In genomic region chr12:96261557-96261956, GRCh38 we compare ENCODE assay signal across 28 cellular contexts.
DNase-seq lines count a peak whose midpoint lies in the region; ATAC-seq and TF ChIP-seq lines count a peak whose summit lies in the region.
"Had no signal": no experiment of that assay in that cellular context is flagged by ENCODE, and none has a peak within 500 bp of the region (broad histone marks: within the 10 kb centered on the region; RNA-seq: fewer than 3 reads in every experiment).

No MANE protein-coding gene starts in this region.

- H3K79me2 ChIP-seq in GM23248 (ENCODE audit: insufficient read depth) (peaks cover 88% of the 10 kb centered on the region), neural progenitor cell (ENCODE audit: low read depth) (no peaks in the 10 kb centered on the region)

- no peaks in the 10 kb centered on the region for H3K27me3 Mint-ChIP-seq in CD4-positive, CD25-positive, alpha-beta regulatory T cell
- no peaks in the 10 kb centered on the region for H3K27me3 Mint-ChIP-seq in activated T-helper 17 cell treated with anti-CD3 and anti-CD28 coated beads, Interleukin-2, amount 50 U/mL, for 72 hours
- H3K27me3 Mint-ChIP-seq in immature natural killer cell (ENCODE audit: low read depth in 3 of 3) (peaks cover 3 to 12% (median 3%) of the 10 kb centered on the region in 3 donors), neural progenitor cell (ENCODE audit: insufficient read depth, low read depth) (peaks cover 5% of the 10 kb centered on the region)
- no peaks in the 10 kb centered on the region for H3K27me3 Mint-ChIP-seq in activated T-helper 1 cell treated with anti-CD3 and anti-CD28 coated beads, Interleukin-12 subunit alpha, Interleukin-12 subunit beta, Interleukin-2, Interleukin-4 antibody, amounts not matched to agents 30 ng/mL and 10 ng/mL and 1 ng/mL, durations not matched to agents 14 hours and 24 hours and 36 hours (ENCODE audit: insufficient read depth)
- H3K27me3 Mint-ChIP-seq: IgD-negative memory B cell had no signal

- peaks cover 15 to 26% (median 20%) of the 10 kb centered on the region in 4 donors for H3K4me1 Mint-ChIP-seq in CD4-positive, CD25-positive, alpha-beta regulatory T cell
- peaks cover 8% of the 10 kb centered on the region for H3K4me1 Mint-ChIP-seq in activated T-helper 17 cell treated with anti-CD3 and anti-CD28 coated beads, Interleukin-2, amount 50 U/mL, for 72 hours
- H3K4me1 Mint-ChIP-seq in immature natural killer cell (peaks cover 16 to 45% of the 10 kb centered on the region in 2 donors), neural progenitor cell (peaks cover 6% of the 10 kb centered on the region)
- H3K4me1 Mint-ChIP-seq in activated T-helper 1 cell treated with anti-CD3 and anti-CD28 coated beads, Interleukin-12 subunit alpha, Interleukin-12 subunit beta, Interleukin-2, Interleukin-4 antibody, amounts not matched to agents 30 ng/mL and 10 ng/mL and 1 ng/mL, durations not matched to agents 14 hours and 24 hours and 36 hours (ENCODE audit: low read depth), result peaks cover 15% of the 10 kb centered on the region
- H3K4me1 Mint-ChIP-seq: nephron had no signal

- no peaks in the 10 kb centered on the region for H3K27me3 ChIP-seq in CD4-positive, CD25-positive, alpha-beta regulatory T cell (ENCODE audit: control insufficient read depth, insufficient read depth, low read length)
- H3K27me3 ChIP-seq in GM23248 (replicated peaks; ENCODE audit: insufficient read depth), result no peaks in the 10 kb centered on the region
- H3K27me3 ChIP-seq in neural progenitor cell, result no peaks in the 10 kb centered on the region
- H3K27me3 ChIP-seq: heart left ventricle, transverse colon had no signal

- intact Hi-C loops in activated T-helper 1 cell treated with anti-CD3 and anti-CD28 coated beads, Interleukin-12 subunit alpha, Interleukin-12 subunit beta, Interleukin-2, Interleukin-4 antibody, amounts not matched to agents 30 ng/mL and 10 ng/mL and 1 ng/mL, durations not matched to agents 14 hours and 24 hours and 36 hours (cut with micrococcal nuclease), result no loop called here

- H2AFZ ChIP-seq in GM23248, result no peak overlapping the region
- no peak overlapping the region for H2AFZ ChIP-seq in neural progenitor cell (replicated peaks)

- TF ChIP-seq CTCF in neural progenitor cell (IDR thresholded peaks at IDR 0.05), result no peak

- H3K4me2 ChIP-seq in GM23248 (ENCODE audit: unreplicated experiment) (no peak overlapping the region), neural progenitor cell (no peak overlapping the region)

- in situ Hi-C loops in GM23248 (cut with MboI), result no loop called here

- DNase-seq in CD4-positive, CD25-positive, alpha-beta regulatory T cell, result no peak
- DNase-seq in GM23248 (no peak), immature natural killer cell (no peak), neural progenitor cell (ENCODE audit: low spot score) (no peak), LoVo (ENCODE audit: low spot score) (no peak)
- no peak for DNase-seq in activated T-helper 1 cell treated with anti-CD3 and anti-CD28 coated beads, Interleukin-12 subunit alpha, Interleukin-12 subunit beta, Interleukin-2, Interleukin-4 antibody, amounts not matched to agents 30 ng/mL and 10 ng/mL and 1 ng/mL, durations not matched to agents 14 hours and 24 hours and 36 hours (ENCODE audit: low spot score)
- DNase-seq: activated CD4-positive, alpha-beta T cell treated with anti-CD3 and anti-CD28 coated beads for 4 hours; activated T-cell treated with anti-CD3 and anti-CD28 coated beads, Interleukin-2, amount 50 U/mL, for 1 hour; DMS79; effector CD8-positive, alpha-beta T cell; foreskin fibroblast; heart left ventricle; left ventricle myocardium inferior; midbrain; NCI-H146; NCI-H2107; NCI-H446; NCI-H748 treated with DMSO at 0.1 percent for 48 hours; SIG-M5; stimulated activated CD4-positive, alpha-beta T cell treated with anti-CD3 and anti-CD28 coated beads, Interleukin-4, amount 100 ng/mL, for 4 hours; SW 1271; T-helper 9 cell; transverse colon had no signal

- peaks cover 42% of the 10 kb centered on the region for H3K36me3 Mint-ChIP-seq in CD4-positive, CD25-positive, alpha-beta regulatory T cell
- H3K36me3 Mint-ChIP-seq in activated T-helper 17 cell treated with anti-CD3 and anti-CD28 coated beads, Interleukin-2, amount 50 U/mL, for 72 hours (ENCODE audit: low read depth), result peaks cover 80% of the 10 kb centered on the region
- H3K36me3 Mint-ChIP-seq in immature natural killer cell, result peaks cover 6 to 25% (median 12%) of the 10 kb centered on the region in 3 donors
- peaks cover 27% of the 10 kb centered on the region for H3K36me3 Mint-ChIP-seq in neural progenitor cell
- H3K36me3 Mint-ChIP-seq in activated T-helper 1 cell treated with anti-CD3 and anti-CD28 coated beads, Interleukin-12 subunit alpha, Interleukin-12 subunit beta, Interleukin-2, Interleukin-4 antibody, amounts not matched to agents 30 ng/mL and 10 ng/mL and 1 ng/mL, durations not matched to agents 14 hours and 24 hours and 36 hours (ENCODE audit: low read depth), result peaks cover 25% of the 10 kb centered on the region

- H3K4me1 ChIP-seq in CD4-positive, CD25-positive, alpha-beta regulatory T cell (ENCODE audit: control insufficient read depth, insufficient read depth, low read length, poor library complexity, severe bottlenecking), result no peaks in the 10 kb centered on the region
- H3K4me1 ChIP-seq in GM23248 (ENCODE audit: insufficient read depth) (peaks cover 19% of the 10 kb centered on the region), neural progenitor cell (peaks cover 29% of the 10 kb centered on the region)

- peak overlapping the region; percentile 8 for H3K27ac ChIP-seq in CD4-positive, CD25-positive, alpha-beta regulatory T cell (ENCODE audit: insufficient read depth, low read length, poor library complexity, severe bottlenecking)
- H3K27ac ChIP-seq in GM23248 (peak overlapping the region; percentile 61), neural progenitor cell (no peak overlapping the region)
- H3K27ac ChIP-seq: left ventricle myocardium inferior, transverse colon had no signal

- 95 to 97% methylated on average over 5 of the region's 5 CpGs for WGBS in GM23248 (ENCODE audit: low coverage in 1 of 2, low lambda C conversion rate in 2 of 2, missing lambda C conversion rate in 2 of 2), 2 experiments

- no peak overlapping the region for H3K4me3 Mint-ChIP-seq in CD4-positive, CD25-positive, alpha-beta regulatory T cell
- H3K4me3 Mint-ChIP-seq in activated T-helper 17 cell treated with anti-CD3 and anti-CD28 coated beads, Interleukin-2, amount 50 U/mL, for 72 hours, result no peak overlapping the region
- H3K4me3 Mint-ChIP-seq in immature natural killer cell (no peak overlapping the region), neural progenitor cell (no peak overlapping the region)
- no peak overlapping the region for H3K4me3 Mint-ChIP-seq in activated T-helper 1 cell treated with anti-CD3 and anti-CD28 coated beads, Interleukin-12 subunit alpha, Interleukin-12 subunit beta, Interleukin-2, Interleukin-4 antibody, amounts not matched to agents 30 ng/mL and 10 ng/mL and 1 ng/mL, durations not matched to agents 14 hours and 24 hours and 36 hours
- H3K4me3 Mint-ChIP-seq: IgD-negative memory B cell, nephron had no signal

- H3F3A ChIP-seq in GM23248 (ENCODE audit: insufficient read depth), result peaks cover 97% of the 10 kb centered on the region
- peaks cover 40% of the 10 kb centered on the region for H3F3A ChIP-seq in neural progenitor cell (ENCODE audit: low read depth)

- H3K9ac ChIP-seq in GM23248 (no peak overlapping the region), neural progenitor cell (no peak overlapping the region)

- H3K36me3 ChIP-seq in CD4-positive, CD25-positive, alpha-beta regulatory T cell (ENCODE audit: control insufficient read depth, insufficient read depth, low read length), result peaks cover 51% of the 10 kb centered on the region
- H3K36me3 ChIP-seq in GM23248 (ENCODE audit: low read depth), result peaks cover 45% of the 10 kb centered on the region
- no peaks in the 10 kb centered on the region for H3K36me3 ChIP-seq in neural progenitor cell
- H3K36me3 ChIP-seq: transverse colon had no signal

- H3K9me2 ChIP-seq in GM23248 (ENCODE audit: insufficient read depth), result no peaks in the 10 kb centered on the region

- H3K27ac Mint-ChIP-seq in CD4-positive, CD25-positive, alpha-beta regulatory T cell, result no peak overlapping the region
- H3K27ac Mint-ChIP-seq in activated T-helper 17 cell treated with anti-CD3 and anti-CD28 coated beads, Interleukin-2, amount 50 U/mL, for 72 hours, result peak overlapping the region; percentile 56
- H3K27ac Mint-ChIP-seq in immature natural killer cell (peak overlapping the region in 4 of 6 donors; percentile 19 to 77 (median 42)), neural progenitor cell (no peak overlapping the region)
- H3K27ac Mint-ChIP-seq in activated T-helper 1 cell treated with anti-CD3 and anti-CD28 coated beads, Interleukin-12 subunit alpha, Interleukin-12 subunit beta, Interleukin-2, Interleukin-4 antibody, amounts not matched to agents 30 ng/mL and 10 ng/mL and 1 ng/mL, durations not matched to agents 14 hours and 24 hours and 36 hours, result no peak overlapping the region
- H3K27ac Mint-ChIP-seq: nephron had no signal

- H3K9me3 Mint-ChIP-seq in CD4-positive, CD25-positive, alpha-beta regulatory T cell, result no peaks in the 10 kb centered on the region
- H3K9me3 Mint-ChIP-seq in activated T-helper 17 cell treated with anti-CD3 and anti-CD28 coated beads, Interleukin-2, amount 50 U/mL, for 72 hours, result no peaks in the 10 kb centered on the region
- no peaks in the 10 kb centered on the region for H3K9me3 Mint-ChIP-seq in immature natural killer cell
- no peaks in the 10 kb centered on the region for H3K9me3 Mint-ChIP-seq in neural progenitor cell
- no peaks in the 10 kb centered on the region for H3K9me3 Mint-ChIP-seq in activated T-helper 1 cell treated with anti-CD3 and anti-CD28 coated beads, Interleukin-12 subunit alpha, Interleukin-12 subunit beta, Interleukin-2, Interleukin-4 antibody, amounts not matched to agents 30 ng/mL and 10 ng/mL and 1 ng/mL, durations not matched to agents 14 hours and 24 hours and 36 hours
- H3K9me3 Mint-ChIP-seq: IgD-negative memory B cell, nephron had no signal

- H3K9me3 ChIP-seq in CD4-positive, CD25-positive, alpha-beta regulatory T cell (ENCODE audit: control insufficient read depth in 2 of 2, low read length in 2 of 2), result no peaks in the 10 kb centered on the region
- H3K9me3 ChIP-seq in GM23248 (ENCODE audit: low read depth), result no peaks in the 10 kb centered on the region
- no peaks in the 10 kb centered on the region for H3K9me3 ChIP-seq in neural progenitor cell (ENCODE audit: low read depth)
- H3K9me3 ChIP-seq: heart left ventricle, left ventricle myocardium inferior, transverse colon had no signal

- no peak overlapping the region for H3K4me3 ChIP-seq in CD4-positive, CD25-positive, alpha-beta regulatory T cell (ENCODE audit: low read depth, low read length)
- no peak overlapping the region for H3K4me3 ChIP-seq in GM23248
- no peak overlapping the region for H3K4me3 ChIP-seq in neural progenitor cell
- H3K4me3 ChIP-seq: heart left ventricle, left ventricle myocardium inferior, transverse colon had no signal

- no peaks in the 10 kb centered on the region for H4K20me1 ChIP-seq in GM23248 (ENCODE audit: insufficient read depth)
- no peaks in the 10 kb centered on the region for H4K20me1 ChIP-seq in neural progenitor cell (ENCODE audit: low read depth)

- no peak for ATAC-seq in CD4-positive, CD25-positive, alpha-beta regulatory T cell (ENCODE audit: low read depth in 2 of 2)
- no peak for ATAC-seq in activated T-helper 17 cell treated with anti-CD3 and anti-CD28 coated beads, Interleukin-2, amount 50 U/mL, for 72 hours (replicated peaks)
- ATAC-seq in HG03342 (IDR thresholded peaks at IDR 0.05; ENCODE audit: unreplicated experiment), result no peak
- ATAC-seq: esophagus mucosa, heart left ventricle had no signal

Comparison
In these comparisons a context has a peak if more than half of its experiments do, and no peak if none do; other contexts are left out.
1. H3K27ac Mint-ChIP-seq: peak in activated T-helper 17 cell treated with anti-CD3 and anti-CD28 coated beads, Interleukin-2, amount 50 U/mL, for 72 hours (single experiment) and immature natural killer cell (4 of 6); none in CD4-positive, CD25-positive, alpha-beta regulatory T cell (0 of 3), neural progenitor cell (single experiment) and activated T-helper 1 cell treated with anti-CD3 and anti-CD28 coated beads, Interleukin-12 subunit alpha, Interleukin-12 subunit beta, Interleukin-2, Interleukin-4 antibody, amounts not matched to agents 30 ng/mL and 10 ng/mL and 1 ng/mL, durations not matched to agents 14 hours and 24 hours and 36 hours (single experiment).